Comparison of ENCODE assay signal across 31 cellular contexts in genomic region chr14:31740688-31741087, GRCh38.
A peak's percentile ranks its signal among the peaks of the same experiment; 100 is the strongest.
DNase-seq lines count a peak whose midpoint lies in the region; ATAC-seq, FAIRE-seq and TF ChIP-seq lines count a peak whose summit lies in the region.
"Had no signal": no experiment of that assay in that cellular context is flagged by ENCODE, and none has a peak within 500 bp of the region (broad histone marks: within the 10 kb centered on the region; RNA-seq: fewer than 3 reads in every experiment).

No MANE protein-coding gene starts in this region.

- TF ChIP-seq CTCF in HepG2 (CRISPR knock-in tag; IDR thresholded peaks at IDR 0.05) (no peak), right lobe of liver (IDR thresholded peaks at IDR 0.05) (no peak)

- H2BK120ac ChIP-seq in mesenchymal stem cell (ENCODE audit: low read depth, low read length) = no peak overlapping the region

- ATAC-seq in HepG2 (no peak), right lobe of liver (no peak), HG03432 (IDR thresholded peaks at IDR 0.05; ENCODE audit: unreplicated experiment) (no peak)
- ATAC-seq: A549; CD8-positive, alpha-beta T cell had no signal

- H2BK12ac ChIP-seq in mesenchymal stem cell (ENCODE audit: low read length in 2 of 2) = no peak overlapping the region

- DNase-seq in HepG2 (ENCODE audit: low spot score) (no peak), right lobe of liver (no peak), mesenchymal stem cell (peak; percentile 45)
- DNase-seq: 8988T; ACHN; AML-193; BE2C; C1 segment of cervical spinal cord; Caco-2; Calu3; CD4-positive, alpha-beta memory T cell; CD4-positive, alpha-beta T cell; CD4-positive, CD25-positive, alpha-beta regulatory T cell; CD8-positive, alpha-beta memory T cell; CD8-positive, alpha-beta T cell; COR-L47; DMS 273 treated with DMSO at 0.1 percent for 48 hours; DMS153; DMS53; DMS79; DMS79 treated with DMSO at 0.1 percent for 48 hours; DND-41; EL had no signal

- 74% methylated on average over 1 of the region's 1 CpG for WGBS in HepG2 (ENCODE audit: low lambda C conversion rate)
- 64% methylated on average over 1 of the region's 1 CpG for WGBS in right lobe of liver (ENCODE audit: insufficient coverage, low coverage, low lambda C conversion rate, missing lambda C conversion rate)
- no CpG with 5 or more reads among the region's 1 CpG for WGBS in mesenchymal stem cell

- no peak overlapping the region for H3K14ac ChIP-seq in mesenchymal stem cell (ENCODE audit: low read length in 2 of 2)

- H4K91ac ChIP-seq in mesenchymal stem cell (ENCODE audit: low read length) = no peak overlapping the region

- H3K27me3 ChIP-seq in HepG2 (ENCODE audit: control insufficient read depth in 1 of 2, insufficient read depth in 2 of 2, low read length in 2 of 2) (no peaks in the 10 kb centered on the region), right lobe of liver (no peaks in the 10 kb centered on the region), mesenchymal stem cell (ENCODE audit: control insufficient read depth in 1 of 2, insufficient read depth in 1 of 2, low read length in 2 of 2) (no peaks in the 10 kb centered on the region)
- H3K27me3 ChIP-seq: BE2C; BLaER1; BLaER1 treated with 17β-estradiol and CSF1 and Interleukin-3, amounts not matched to agents 10 nM and 100 nM had no signal

- no peaks in the 10 kb centered on the region for H3K36me3 ChIP-seq in HepG2 (replicated peaks in 1 of 2; ENCODE audit: control insufficient read depth in 1 of 2, insufficient read depth in 2 of 2, low read length in 2 of 2)
- no peaks in the 10 kb centered on the region for H3K36me3 ChIP-seq in right lobe of liver
- no peaks in the 10 kb centered on the region for H3K36me3 ChIP-seq in mesenchymal stem cell (ENCODE audit: control insufficient read depth in 1 of 2, insufficient read depth in 2 of 2, low read depth in 1 of 2, low read length in 2 of 2)
- H3K36me3 ChIP-seq: BE2C, BLaER1 had no signal

- H3K4ac ChIP-seq in mesenchymal stem cell (ENCODE audit: low read depth in 1 of 2, low read length in 2 of 2) = no peak overlapping the region

- H3K9me3 ChIP-seq in HepG2 (ENCODE audit: low read length) = peaks cover 5% of the 10 kb centered on the region
- peaks cover 0 to 1% (median 0%) of the 10 kb centered on the region in 4 donors for H3K9me3 ChIP-seq in right lobe of liver
- H3K9me3 ChIP-seq in mesenchymal stem cell (ENCODE audit: control insufficient read depth, low read length) = peaks cover 5% of the 10 kb centered on the region
- H3K9me3 ChIP-seq: BE2C, Caco-2 had no signal

- in situ Hi-C loops in HepG2 (cut with HindIII; ENCODE audit: extremely low pct_ligation_motif_present, low pct_unique_long_range_greater_than_20kb) = no loop called here

- no peak for TF ChIP-seq RAD21 in HepG2 (CRISPR knock-in tag; IDR thresholded peaks at IDR 0.05)

- TF ChIP-seq EP300 in HepG2 (IDR thresholded peaks at IDR 0.05; ENCODE audit: low read depth in 2 of 2, low read length in 2 of 2) (no peak), HepG2 (CRISPR knock-in tag; IDR thresholded peaks at IDR 0.05; ENCODE audit: borderline replicate concordance) (no peak)

- no peak overlapping the region for H3K9ac ChIP-seq in HepG2 (ENCODE audit: insufficient read depth, low read depth, low read length)
- H3K9ac ChIP-seq in mesenchymal stem cell (ENCODE audit: low read length) = no peak overlapping the region
- H3K9ac ChIP-seq: BLaER1; BLaER1 treated with 17β-estradiol and CSF1 and Interleukin-3, amounts not matched to agents 10 nM and 100 nM had no signal

- CTCF ChIA-PET in HepG2 (lab: Yijun Ruan, JAX; ENCODE audit: low intra/inter-chr PET ratio, low total read pairs) = no interaction called here

- BruUV-seq in HepG2 (replicated peaks; lab: Mats Ljungman, UMichigan) = no TSS peak

- no peaks in the 10 kb centered on the region for H4K20me1 ChIP-seq in HepG2 (ENCODE audit: insufficient read depth, low read length)
- H4K20me1 ChIP-seq: BLaER1; BLaER1 treated with 17β-estradiol and CSF1 and Interleukin-3, amounts not matched to agents 10 nM and 100 nM had no signal

- no peak overlapping the region for H3K4me2 ChIP-seq in HepG2 (ENCODE audit: low read depth, low read length)
- no peak overlapping the region for H3K4me2 ChIP-seq in mesenchymal stem cell (ENCODE audit: low read length, poor library complexity, severe bottlenecking)
- H3K4me2 ChIP-seq: A549, BLaER1 had no signal

- H3K79me1 ChIP-seq in mesenchymal stem cell (replicated peaks; ENCODE audit: low read length, poor library complexity, severe bottlenecking) = no peaks in the 10 kb centered on the region

- H3K4me3 ChIP-seq in HepG2 (replicated peaks in 1 of 3; ENCODE audit: insufficient read depth in 1 of 3, low read depth in 2 of 3, low read length in 3 of 3) (no peak overlapping the region), right lobe of liver (no peak overlapping the region), mesenchymal stem cell (ENCODE audit: insufficient read depth in 1 of 2, low read depth in 1 of 2, low read length in 2 of 2) (no peak overlapping the region)
- H3K4me3 ChIP-seq: A549; BLaER1; BLaER1 treated with 17β-estradiol and CSF1 and Interleukin-3, amounts not matched to agents 10 nM and 100 nM had no signal

- no peak for TF ChIP-seq POLR2A in HepG2 (IDR thresholded peaks at IDR 0.05; ENCODE audit: insufficient read depth in 1 of 2, low read depth in 2 of 2, low read length in 2 of 2)
- no peak for TF ChIP-seq POLR2A in right lobe of liver (IDR thresholded peaks at IDR 0.05)

- H2AFZ ChIP-seq in HepG2 (ENCODE audit: low read length) = no peak overlapping the region
- H2AFZ ChIP-seq in mesenchymal stem cell (ENCODE audit: low read depth, low read length) = no peak overlapping the region

- no peaks in the 10 kb centered on the region for H3K4me1 ChIP-seq in HepG2 (ENCODE audit: insufficient read depth, low read length)
- H3K4me1 ChIP-seq in right lobe of liver = no peaks in the 10 kb centered on the region
- H3K4me1 ChIP-seq in mesenchymal stem cell (ENCODE audit: control insufficient read depth, insufficient read depth, low read depth, low read length) = no peaks in the 10 kb centered on the region
- H3K4me1 ChIP-seq: A549, BE2C, BLaER1, Caco-2 had no signal

- H3K27ac ChIP-seq in HepG2 (ENCODE audit: extremely low read length, insufficient read depth, low read length) (no peak overlapping the region), right lobe of liver (no peak overlapping the region), mesenchymal stem cell (ENCODE audit: low read length, poor library complexity, severe bottlenecking) (no peak overlapping the region)
- H3K27ac ChIP-seq: 22Rv1; A549; BLaER1; BLaER1 treated with 17β-estradiol and CSF1 and Interleukin-3, amounts not matched to agents 10 nM and 100 nM; C4-2B had no signal

- no peak for FAIRE-seq in HepG2 (lab: Jason Lieb, UNC)
- FAIRE-seq: A204.1, D721Med had no signal

- H2BK5ac ChIP-seq in mesenchymal stem cell (ENCODE audit: low read depth, low read length, poor library complexity, severe bottlenecking) = no peak overlapping the region

- POLR2A ChIA-PET in HepG2 (lab: Yijun Ruan, JAX) = no interaction called here

- intact Hi-C loops in HepG2 (cut with micrococcal nuclease; ENCODE audit: unreplicated experiment) (no loop called here), right lobe of liver (cut with DNase I) (no loop called here)

- H2BK15ac ChIP-seq in mesenchymal stem cell (ENCODE audit: low read depth, poor library complexity, severe bottlenecking) = no peak overlapping the region

- no peak overlapping the region for H4K8ac ChIP-seq in mesenchymal stem cell (ENCODE audit: low read length)

- H3K79me2 ChIP-seq in HepG2 (ENCODE audit: insufficient read depth, low read length) = no peaks in the 10 kb centered on the region

- no peak overlapping the region for H3K23ac ChIP-seq in mesenchymal stem cell (ENCODE audit: low read length in 2 of 2)

- H3K18ac ChIP-seq in mesenchymal stem cell (ENCODE audit: low read depth in 1 of 2, low read length in 2 of 2) = no peak overlapping the region

- H2AK5ac ChIP-seq in mesenchymal stem cell (ENCODE audit: low read length, severe bottlenecking) = no peak overlapping the region

TF ChIP-seq in HepG2, 621 proteins besides CTCF, POLR2A, EP300 and RAD21:
- TF ChIP-seq HNRNPLL (IDR thresholded peaks at IDR 0.05; ENCODE audit: low read depth, low read length, poor library complexity, severe bottlenecking) (no peak), ZNF160 (CRISPR knock-in tag; IDR thresholded peaks at IDR 0.05) (peak; percentile 92)
